In genomic region chr10:97818572-97818971, GRCh38 we compare ENCODE assay signal across 6 cellular contexts. TPM values are rescaled to one million over a fixed set of nuclear protein-coding genes. Genes with fewer than 3 reads are reported as not detected.
"Had no signal": no experiment of that assay in that cellular context is flagged by ENCODE, and none has a peak within 500 bp of the region (broad histone marks: within the 10 kb centered on the region; RNA-seq: fewer than 3 reads in every experiment).

No MANE protein-coding gene starts in this region.

- H3K4me3 ChIP-seq: GM23338 had no signal

- DNase-seq: H9, HCEC 1CT had no signal

- ATAC-seq: GM23338, HepG2 had no signal

- H3K4me2 ChIP-seq: GM23338 had no signal

- H3K27ac Mint-ChIP-seq: GM23338, H9, IgD-negative memory B cell had no signal

- H3K4me1 Mint-ChIP-seq: IgD-negative memory B cell had no signal

- H2AFZ ChIP-seq: GM23338 had no signal

- H3K9me3 Mint-ChIP-seq: GM23338, H9, IgD-negative memory B cell had no signal

- H3K4me3 Mint-ChIP-seq: GM23338, H9, IgD-negative memory B cell had no signal

RNA-seq across cellular contexts. Expression of gene GOLGA7B, which starts 31.1 kb away (rescaled TPM):
- total RNA-seq: HepG2 had no signal
- polyA plus RNA-seq: HepG2, IgD-negative memory B cell had no signal

RNA-seq across cellular contexts. Expression of gene SFRP5, which starts 46.8 kb away (rescaled TPM):
- total RNA-seq: HT1080 had no signal
- polyA plus RNA-seq: IgD-negative memory B cell had no signal
